Comparison of ENCODE assay signal across 8 cellular contexts in the genomic region with DNA sequence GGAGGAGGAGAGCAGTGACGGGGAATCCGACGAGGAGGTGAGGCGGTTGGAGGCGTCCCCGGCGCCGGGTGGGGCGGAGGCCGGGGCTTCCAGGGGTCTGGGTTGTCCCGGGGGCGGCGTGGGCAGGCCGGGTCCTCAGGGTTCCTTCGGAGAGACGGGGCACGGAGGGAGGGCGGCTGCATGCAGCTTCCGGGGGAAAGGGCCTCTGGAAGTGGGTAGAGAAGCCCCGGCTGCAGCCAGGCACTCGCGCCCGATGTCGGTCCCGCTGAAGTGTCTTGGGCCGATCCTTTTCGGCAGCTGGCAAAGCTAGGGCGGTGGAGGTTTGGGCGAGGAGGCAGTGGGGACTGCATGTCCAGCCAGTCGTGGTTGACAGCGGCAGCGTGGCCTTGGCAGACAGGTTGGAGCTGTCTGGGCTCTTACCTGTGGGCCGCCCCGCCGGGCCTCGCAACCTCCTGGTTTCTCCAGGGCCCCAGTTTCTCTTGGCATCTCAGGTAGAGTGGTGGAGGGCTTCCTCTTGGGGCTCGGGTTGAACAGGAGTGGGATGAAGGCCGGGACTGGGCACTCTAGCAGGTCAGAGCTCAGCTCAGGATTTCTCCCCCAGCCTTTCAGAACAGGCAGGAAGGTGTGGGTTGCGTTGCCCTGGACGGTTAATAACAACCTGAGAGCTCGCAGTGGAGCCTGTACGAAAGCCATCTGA. TPM values are rescaled to one million over a fixed set of nuclear protein-coding genes. Genes with fewer than 3 reads are reported as not detected.
A peak's percentile ranks its signal among the peaks of the same experiment; 100 is the strongest.
DNase-seq lines count a peak whose midpoint lies in the region; ATAC-seq and TF ChIP-seq lines count a peak whose summit lies in the region.

No MANE protein-coding gene starts in this region.

- no peaks in the 10 kb centered on the region for H3K9me2 ChIP-seq in OCI-LY1 (ENCODE audit: low read depth, low read length)

- H3K9me3 ChIP-seq in A673 (ENCODE audit: low read depth, low read length, poor library complexity, severe bottlenecking) (no peaks in the 10 kb centered on the region), OCI-LY1 (ENCODE audit: low read length) (no peaks in the 10 kb centered on the region), sigmoid colon (no peaks in the 10 kb centered on the region)

- H3K4me1 Mint-ChIP-seq in activated naive CD4-positive, alpha-beta T cell treated with anti-CD3 and anti-CD28 coated beads, Interleukin-2, amount 50 U/mL, for 24 hours: peaks cover 48% of the 10 kb centered on the region

- intact Hi-C loops in A673 (cut with micrococcal nuclease; ENCODE audit: unreplicated experiment) (no loop called here), left ventricle myocardium superior (cut with micrococcal nuclease) (no loop called here), sigmoid colon (cut with DNase I) (loop anchor here (2.0 to 5.0 kb wide), 2 partner anchors 22 to 91 kb away; a partner anchor contains a TSS)

- no peaks in the 10 kb centered on the region for H3K27me3 ChIP-seq in A673 (replicated peaks; ENCODE audit: insufficient read depth, low read depth, low read length, poor library complexity)
- peaks cover 3% of the 10 kb centered on the region; the same call in 1 of the 2 replicates for H3K27me3 ChIP-seq in OCI-LY1 (ENCODE audit: insufficient read depth, low read length)
- H3K27me3 ChIP-seq in sigmoid colon: no peaks in the 10 kb centered on the region

- no peaks in the 10 kb centered on the region for H3K27me3 Mint-ChIP-seq in activated naive CD4-positive, alpha-beta T cell treated with anti-CD3 and anti-CD28 coated beads, Interleukin-2, amount 50 U/mL, for 24 hours

- peak overlapping the region; percentile 91 for H3K27ac Mint-ChIP-seq in activated naive CD4-positive, alpha-beta T cell treated with anti-CD3 and anti-CD28 coated beads, Interleukin-2, amount 50 U/mL, for 24 hours

- POLR2A ChIA-PET in A673 (lab: Charles Lee; ENCODE audit: low non-redundant PET): no interaction called here

- TF ChIP-seq CTCF in A673 (conservative IDR thresholded peaks at IDR 0.05; ENCODE audit: low read depth, low read length) (no peak), OCI-LY1 (IDR thresholded peaks at IDR 0.05; ENCODE audit: low read length) (no peak), sigmoid colon (IDR thresholded peaks at IDR 0.05) (no peak)

- no peak for TF ChIP-seq EP300 in sigmoid colon (IDR thresholded peaks at IDR 0.05)

- peaks cover 5% of the 10 kb centered on the region for H3K36me3 Mint-ChIP-seq in activated naive CD4-positive, alpha-beta T cell treated with anti-CD3 and anti-CD28 coated beads, Interleukin-2, amount 50 U/mL, for 24 hours

- peaks cover 8% of the 10 kb centered on the region for H3K79me2 ChIP-seq in OCI-LY1 (ENCODE audit: insufficient read depth, low read length)

- ATAC-seq in GM19035 (IDR thresholded peaks at IDR 0.05; ENCODE audit: unreplicated experiment): peak; percentile 1
- ATAC-seq in left ventricle myocardium superior: no peak
- no peak for ATAC-seq in HG03378 (IDR thresholded peaks at IDR 0.05; ENCODE audit: unreplicated experiment)

- CTCF ChIA-PET in A673 (lab: Charles Lee): no interaction called here

- peak overlapping the region; percentile 90 for H3K4me3 Mint-ChIP-seq in activated naive CD4-positive, alpha-beta T cell treated with anti-CD3 and anti-CD28 coated beads, Interleukin-2, amount 50 U/mL, for 24 hours

- TF ChIP-seq POLR2A in sigmoid colon (IDR thresholded peaks at IDR 0.05): no peak

- peak overlapping the region; percentile 90 for H3K27ac ChIP-seq in A673 (ENCODE audit: low read depth, low read length, poor library complexity, severe bottlenecking)
- no peak overlapping the region for H3K27ac ChIP-seq in OCI-LY1 (ENCODE audit: low read depth, low read length, poor library complexity, severe bottlenecking)
- H3K27ac ChIP-seq in sigmoid colon: peak overlapping the region; percentile 88 to 97 (median 93)

- H4K20me1 ChIP-seq in OCI-LY1 (ENCODE audit: insufficient read depth, low read length): no peaks in the 10 kb centered on the region

- peak overlapping the region; percentile 84 for H3K4me2 ChIP-seq in OCI-LY1 (ENCODE audit: low read length)

- no TSS peak for BruUV-seq in A673 (replicated peaks; lab: Mats Ljungman, UMichigan)

- H3K9me3 Mint-ChIP-seq in activated naive CD4-positive, alpha-beta T cell treated with anti-CD3 and anti-CD28 coated beads, Interleukin-2, amount 50 U/mL, for 24 hours: no peaks in the 10 kb centered on the region

- H3F3A ChIP-seq in OCI-LY1 (ENCODE audit: insufficient read depth, low read length): no peaks in the 10 kb centered on the region

- 0 to 1% methylated on average over 42 of the region's 42 CpGs for WGBS in sigmoid colon, 2 donors

- DNase-seq in A673 (ENCODE audit: low spot score) (peak; percentile 35), left ventricle myocardium superior (peak; percentile 56), sigmoid colon (no peak), NCI-H774 (lab: John Stamatoyannopoulos, UW) (no peak)

- peaks cover 8% of the 10 kb centered on the region for H3K4me1 ChIP-seq in A673 (ENCODE audit: insufficient read depth, low read length, poor library complexity, severe bottlenecking)
- peaks cover 22% of the 10 kb centered on the region for H3K4me1 ChIP-seq in OCI-LY1 (ENCODE audit: insufficient read depth, low read length, severe bottlenecking)
- H3K4me1 ChIP-seq in sigmoid colon: peaks cover 0 to 33% (median 28%) of the 10 kb centered on the region in 4 donors

- peak overlapping the region; percentile 83 for H3K9ac ChIP-seq in OCI-LY1 (ENCODE audit: low read length)

- no peak overlapping the region for H2AFZ ChIP-seq in OCI-LY1 (ENCODE audit: low read length)

- H3K36me3 ChIP-seq in A673 (ENCODE audit: insufficient read depth, low read length, poor library complexity, severe bottlenecking) (peaks cover 30% of the 10 kb centered on the region), OCI-LY1 (ENCODE audit: insufficient read depth, low read length) (peaks cover 35% of the 10 kb centered on the region), sigmoid colon (peaks cover 13 to 41% (median 20%) of the 10 kb centered on the region in 4 donors)

- H3K4me3 ChIP-seq in A673 (ENCODE audit: low read depth, low read length, poor library complexity, severe bottlenecking) (peak overlapping the region; percentile 96), OCI-LY1 (ENCODE audit: low read depth, low read length, poor library complexity, severe bottlenecking) (peak overlapping the region; percentile 77), sigmoid colon (peak overlapping the region; percentile 85 to 99 (median 94))

RNA-seq across cellular contexts. Expression of a gene that starts 0.7 kb away (rescaled TPM):
- total RNA-seq in A673 (2021) (49.1 and 51.0 TPM in 2 replicates), left ventricle myocardium superior (15.8 TPM), sigmoid colon (10 to 100 TPM in 3 of 4 donors, 1 to 10 TPM in 1; 6.4 to 27.3 (median 15.3) TPM)
- polyA plus RNA-seq in sigmoid colon: 10 to 100 TPM in 2 of 3 donors, 1 to 10 TPM in 1; 7.4 to 32.2 (median 12.0) TPM

RNA-seq across cellular contexts. Expression of a gene that starts 14.1 kb away (rescaled TPM):
- total RNA-seq in A673 (2021) (not detected in 2 replicates), left ventricle myocardium superior (not detected), sigmoid colon (not detected)
- 1 to 10 TPM in 1 of 3 donors, not detected in 2; 3.1 TPM for polyA plus RNA-seq in sigmoid colon

RNA-seq across cellular contexts. Expression of a gene that starts 23.8 kb away (rescaled TPM):
- total RNA-seq in A673 (2021) (4.9 and 5.8 TPM in 2 replicates), left ventricle myocardium superior (3.2 TPM), sigmoid colon (10 to 100 TPM in 2 of 4 donors, 1 to 10 TPM in 2; 2.5 to 12.2 (median 8.6) TPM)
- polyA plus RNA-seq in sigmoid colon: 10 to 100 TPM in 1 of 3 donors, 1 to 10 TPM in 2; 3.7 to 25.0 (median 9.0) TPM

RNA-seq across cellular contexts. Expression of a gene that starts 26.7 kb away (rescaled TPM):
- 20.4 and 21.0 TPM in 2 replicates for total RNA-seq in A673 (2021)
- 18.4 TPM for total RNA-seq in left ventricle myocardium superior
- 10 to 100 TPM; 16.3 to 53.5 (median 27.9) TPM for total RNA-seq in sigmoid colon
- polyA plus RNA-seq in sigmoid colon: 10 to 100 TPM; 12.7 to 23.4 (median 16.0) TPM

RNA-seq across cellular contexts. Expression of a gene that starts 27.0 kb away (rescaled TPM):
- 58.8 and 67.7 TPM in 2 replicates for total RNA-seq in A673 (2021)
- 41.3 TPM for total RNA-seq in left ventricle myocardium superior
- total RNA-seq in sigmoid colon: 10 to 100 TPM; 27.8 to 44.9 (median 36.6) TPM
- polyA plus RNA-seq in sigmoid colon: 10 to 100 TPM; 48.0 to 72.3 (median 59.4) TPM

Comparison
In these comparisons a context has a peak if more than half of its experiments do, and no peak if none do; other contexts are left out.
1. DNase-seq: peak in A673 (single experiment) and left ventricle myocardium superior (single experiment); none in sigmoid colon (single experiment) and NCI-H774 (single experiment).
2. Peak in every context shown above with its lines, with median percentiles within 50 percentile points of each other: H3K4me3 ChIP-seq.